Comparison of ENCODE assay signal across 11 cellular contexts in genomic region chr6:5086294-5086890, GRCh38.
DNase-seq lines count a peak whose midpoint lies in the region; ATAC-seq and TF ChIP-seq lines count a peak whose summit lies in the region.
"Had no signal": no experiment of that assay in that cellular context is flagged by ENCODE, and none has a peak within 500 bp of the region (broad histone marks: within the 10 kb centered on the region; RNA-seq: fewer than 3 reads in every experiment).

No MANE protein-coding gene starts in this region.

- DNase-seq in NCI-H2227 (lab: John Stamatoyannopoulos, UW; ENCODE audit: unreplicated experiment) (peak; percentile 22), NCI-H2227 treated with DMSO at 0.1 percent for 48 hours (lab: John Stamatoyannopoulos, UW) (no peak), coronary artery (ENCODE audit: low spot score) (no peak), memory B cell (ENCODE audit: low spot score in 2 of 2) (no peak), pons (ENCODE audit: low spot score) (no peak), kidney glomerular epithelial cell (lab: John Stamatoyannopoulos, UW) (no peak)
- DNase-seq: activated gamma-delta T cell; stimulated activated CD4-positive, alpha-beta T cell treated with anti-CD3 and anti-CD28 coated beads, Interleukin-4, amount 100 ng/mL, for 1 hour had no signal

- H3K9ac ChIP-seq in subcutaneous abdominal adipose tissue (ENCODE audit: low read length in 5 of 5): no peak overlapping the region

- H3K4me3 ChIP-seq in coronary artery (peak overlapping the region; percentile 93), subcutaneous abdominal adipose tissue (ENCODE audit: low read depth in 1 of 5, low read length in 5 of 5) (peak overlapping the region in 4 of 5 donors; percentile 73 to 87 (median 77))

- H3K27me3 ChIP-seq in subcutaneous abdominal adipose tissue (ENCODE audit: control insufficient read depth in 5 of 5, insufficient read depth in 4 of 5, low read length in 5 of 5): no peaks in the 10 kb centered on the region

- H3K9me3 ChIP-seq in subcutaneous abdominal adipose tissue (ENCODE audit: control insufficient read depth in 5 of 5, low read length in 5 of 5): no peaks in the 10 kb centered on the region

- ATAC-seq in memory B cell (ENCODE audit: low read depth): no peak
- no peak for ATAC-seq in GM18870 (IDR thresholded peaks at IDR 0.05; ENCODE audit: unreplicated experiment)

- no peak for TF ChIP-seq CTCF in coronary artery (IDR thresholded peaks at IDR 0.05)

- H3K4me3 Mint-ChIP-seq in memory B cell: peak overlapping the region; percentile 47

- peaks cover 0 to 50% (median 28%) of the 10 kb centered on the region in 5 donors for H3K4me1 ChIP-seq in subcutaneous abdominal adipose tissue (ENCODE audit: control insufficient read depth in 5 of 5, insufficient read depth in 5 of 5, low read length in 5 of 5)

- H3K9me3 Mint-ChIP-seq in memory B cell: no peaks in the 10 kb centered on the region

- H3K4me1 Mint-ChIP-seq in memory B cell: peaks cover 10% of the 10 kb centered on the region

- peak overlapping the region in 1 of 2 donors; percentile 92 for H3K27ac ChIP-seq in coronary artery
- no peak overlapping the region for H3K27ac ChIP-seq in subcutaneous abdominal adipose tissue (ENCODE audit: low read depth, low read length)
- H3K27ac ChIP-seq: 22Rv1 had no signal

- H3K27me3 Mint-ChIP-seq in memory B cell: peaks cover 15% of the 10 kb centered on the region

- H3K27ac Mint-ChIP-seq in memory B cell: no peak overlapping the region

- H3K36me3 Mint-ChIP-seq in memory B cell: no peaks in the 10 kb centered on the region

- no peaks in the 10 kb centered on the region for H3K36me3 ChIP-seq in subcutaneous abdominal adipose tissue (ENCODE audit: control insufficient read depth in 5 of 5, insufficient read depth in 5 of 5, low read length in 5 of 5)
